8 cellular contexts compared by ENCODE assay signal in the genomic region with DNA sequence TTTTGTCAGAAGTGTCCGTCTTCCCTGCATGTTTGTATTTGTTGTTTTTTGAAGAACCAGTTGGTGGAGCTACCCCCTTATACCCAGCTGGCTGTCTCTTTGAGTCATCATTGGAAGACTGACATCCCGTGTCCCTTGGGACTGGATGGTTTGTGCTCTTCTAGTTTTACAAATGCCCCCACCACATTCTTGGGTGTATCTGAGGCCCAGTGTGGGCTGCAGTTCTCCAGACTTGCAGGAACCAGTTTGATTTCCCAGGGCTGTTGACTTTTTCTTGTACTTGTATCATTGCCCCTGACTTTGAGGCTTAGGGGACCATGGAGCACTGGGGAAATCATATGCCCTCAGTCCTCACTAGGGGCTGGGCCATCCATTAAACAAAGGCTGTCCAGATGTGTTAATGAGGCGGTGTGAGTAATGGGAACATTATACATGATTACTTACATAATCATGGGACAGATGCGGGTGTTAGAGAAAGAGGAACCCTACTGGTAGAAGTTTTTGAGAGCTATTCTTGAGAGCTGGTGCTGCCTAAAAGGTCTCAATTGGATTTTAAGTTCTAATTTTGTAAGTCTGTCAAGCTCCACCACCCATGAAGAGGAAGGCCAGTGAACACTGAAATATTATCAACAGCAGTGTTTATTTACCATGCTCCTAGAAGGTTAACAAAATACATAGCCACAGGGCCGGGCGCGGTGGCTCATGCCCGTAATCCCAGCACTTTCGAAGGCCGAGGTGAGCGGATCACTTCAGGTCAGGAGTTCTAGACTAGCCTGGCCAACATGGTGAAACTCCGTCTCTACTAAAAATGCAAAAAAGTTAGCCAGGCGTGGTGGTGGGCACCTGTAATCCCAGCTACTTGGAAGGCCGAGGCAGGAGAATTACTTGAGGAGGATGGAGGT. TPM values are rescaled to one million over a fixed set of nuclear protein-coding genes. Genes with fewer than 3 reads are reported as not detected.
DNase-seq lines count a peak whose midpoint lies in the region; ATAC-seq and TF ChIP-seq lines count a peak whose summit lies in the region.

No MANE protein-coding gene starts in this region.

- H3K4me1 Mint-ChIP-seq in endodermal cell = peaks cover 78% of the 10 kb centered on the region

- H3F3A ChIP-seq in DOHH2 (ENCODE audit: control insufficient read depth, insufficient read depth) = peaks cover 18% of the 10 kb centered on the region; the same call in 1 of the 2 replicates

- H3K9me3 Mint-ChIP-seq in endodermal cell = no peaks in the 10 kb centered on the region

- peak overlapping the region; percentile 3 for H3K27ac Mint-ChIP-seq in endodermal cell

- H3K36me3 Mint-ChIP-seq in endodermal cell (ENCODE audit: low read depth) = peaks cover 5% of the 10 kb centered on the region

- 77 to 89% methylated on average over 10 to 14 of the region's 14 CpGs for WGBS in endodermal cell (ENCODE audit: insufficient coverage in 1 of 2, insufficient read length in 1 of 2), 2 experiments

- no peaks in the 10 kb centered on the region for H3K27me3 Mint-ChIP-seq in endodermal cell (ENCODE audit: insufficient read depth)

- no peak overlapping the region for H3K9ac ChIP-seq in endodermal cell (ENCODE audit: extremely low read depth, low read length, poor library complexity, severe bottlenecking)

- peaks cover 55% of the 10 kb centered on the region for H3K4me1 ChIP-seq in DOHH2 (ENCODE audit: control insufficient read depth, low read length)
- peaks cover 16% of the 10 kb centered on the region for H3K4me1 ChIP-seq in endodermal cell (ENCODE audit: control insufficient read depth, insufficient read depth, low read length)
- H3K4me1 ChIP-seq in SJCRH30 = peaks cover 50% of the 10 kb centered on the region

- H3K9me2 ChIP-seq in DOHH2 (replicated peaks; ENCODE audit: control insufficient read depth, low read length) = no peaks in the 10 kb centered on the region

- ATAC-seq in GM21526 (IDR thresholded peaks at IDR 0.05; ENCODE audit: low FRiP score, unreplicated experiment) (peak; percentile 36), GM19023 (IDR thresholded peaks at IDR 0.05; ENCODE audit: unreplicated experiment) (no peak)

- H3K4me2 ChIP-seq in DOHH2 (ENCODE audit: low read length) = peak overlapping the region; percentile 65

- H3K9me3 ChIP-seq in DOHH2 (ENCODE audit: control insufficient read depth, insufficient read depth, low read length) (no peaks in the 10 kb centered on the region), endodermal cell (ENCODE audit: control insufficient read depth, low read length) (no peaks in the 10 kb centered on the region), SJCRH30 (replicated peaks) (no peaks in the 10 kb centered on the region)

- TF ChIP-seq CTCF in DOHH2 (IDR thresholded peaks at IDR 0.05; ENCODE audit: low read depth, low read length, poor library complexity, severe bottlenecking) (no peak), endodermal cell (conservative IDR thresholded peaks at IDR 0.05) (peak; percentile 61)

- no peak overlapping the region for H3K4me3 Mint-ChIP-seq in endodermal cell

- H3K27ac ChIP-seq in DOHH2 (ENCODE audit: low read depth, low read length) (peak overlapping the region; percentile 36), endodermal cell (ENCODE audit: low read depth, low read length) (no peak overlapping the region), temporal lobe (ENCODE audit: low read depth, low read length) (peak overlapping the region; percentile 68), SJCRH30 (no peak overlapping the region)

- peaks cover 81% of the 10 kb centered on the region for H3K79me2 ChIP-seq in DOHH2 (ENCODE audit: control insufficient read depth, low read length)

- H4K20me1 ChIP-seq in DOHH2 (ENCODE audit: control insufficient read depth, insufficient read depth, low read depth, low read length) = peaks cover 20% of the 10 kb centered on the region; the same call in 1 of the 2 replicates

- peak; percentile 93 for DNase-seq in NAMALWA (ENCODE audit: low spot score)
- DNase-seq in endodermal cell = peak; percentile 68
- no peak for DNase-seq in SJCRH30
- DNase-seq in AG20443 (ENCODE audit: low spot score) = no peak

- H3K27me3 ChIP-seq in DOHH2 (ENCODE audit: control insufficient read depth, low read length) (no peaks in the 10 kb centered on the region; the same call in 1 of the 2 replicates), endodermal cell (ENCODE audit: control insufficient read depth, insufficient read depth, low read length, poor library complexity, severe bottlenecking) (no peaks in the 10 kb centered on the region), SJCRH30 (no peaks in the 10 kb centered on the region)

- H3K36me3 ChIP-seq in DOHH2 (ENCODE audit: control insufficient read depth, low read length) (no peaks in the 10 kb centered on the region), endodermal cell (ENCODE audit: control insufficient read depth, insufficient read depth, low read length) (peaks cover 3% of the 10 kb centered on the region), SJCRH30 (no peaks in the 10 kb centered on the region)

- peak overlapping the region; percentile 47 for H3K4me3 ChIP-seq in DOHH2 (ENCODE audit: low read length)
- H3K4me3 ChIP-seq in endodermal cell (ENCODE audit: low read length) = no peak overlapping the region
- H3K4me3 ChIP-seq in SJCRH30 = no peak overlapping the region

RNA-seq across cellular contexts. Expression of a gene that starts 8.5 kb away (rescaled TPM):
- total RNA-seq in endodermal cell (10 to 100 TPM; 42.5 to 77.0 TPM), temporal lobe (14.3 TPM)
- polyA plus RNA-seq in endodermal cell (2013, experiment 1 of 2) = 45.4 TPM
- polyA plus RNA-seq in endodermal cell (2013, experiment 2 of 2) = 43.3 TPM
- 17.2 and 18.5 TPM in 2 replicates for total RNA-seq in SJCRH30 (2014; rRNA removed; shearing (Covaris generic))

Comparison
In these comparisons a context has a peak if more than half of its experiments do, and no peak if none do; other contexts are left out.
1. H3K27ac ChIP-seq: peak in DOHH2 (single experiment) and temporal lobe (single experiment); none in endodermal cell (single experiment) and SJCRH30 (single experiment).
2. DNase-seq: peak in NAMALWA (single experiment) and endodermal cell (single experiment); none in SJCRH30 (0 of 2) and AG20443 (single experiment).